Comparison of ENCODE assay signal across 37 cellular contexts in the genomic region with DNA sequence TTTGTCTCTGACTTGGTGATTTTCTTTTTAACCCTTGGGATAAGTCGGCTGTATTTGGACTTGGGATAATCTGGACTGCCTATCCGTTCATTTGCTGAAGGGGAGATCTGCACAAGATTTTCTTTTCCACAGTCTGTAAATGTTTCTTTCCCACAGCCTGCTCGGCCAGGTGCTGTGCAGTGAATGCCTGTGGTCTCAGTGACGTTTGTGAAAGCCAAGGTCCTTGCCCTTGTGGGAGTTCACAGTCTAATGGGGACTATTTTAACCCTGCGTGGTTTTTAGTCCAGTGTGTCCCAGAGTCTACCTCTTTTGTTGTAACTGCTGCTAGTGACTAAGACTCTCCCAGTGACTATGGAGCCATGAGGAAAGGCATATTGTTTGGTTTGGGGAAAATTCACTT. TPM values are rescaled to one million over a fixed set of nuclear protein-coding genes. Genes with fewer than 3 reads are reported as not detected.
"Had no signal": no experiment of that assay in that cellular context is flagged by ENCODE, and none has a peak within 500 bp of the region (broad histone marks: within the 10 kb centered on the region; RNA-seq: fewer than 3 reads in every experiment).

No MANE protein-coding gene starts in this region.

- H3K27ac ChIP-seq: adrenal gland, cardiac muscle cell, KMS-11, RWPE1, VCaP had no signal

- H3K27me3 Mint-ChIP-seq: activated CD4-positive, alpha-beta T cell treated with anti-CD3 and anti-CD28 coated beads for 36 hours; activated CD4-positive, alpha-beta T cell treated with anti-CD3 and anti-CD28 coated beads, Interleukin-2, amount 10 ng/mL, durations not matched to agents 7 days and 5 days; activated T-cell treated with anti-CD3 and anti-CD28 coated beads, Interleukin-2, amount 50 U/mL, for 24 hours; central memory CD8-positive, alpha-beta T cell had no signal

- DNase-seq: activated CD4-positive, alpha-beta T cell treated with anti-CD3 and anti-CD28 coated beads for 36 hours; activated CD4-positive, alpha-beta T cell treated with anti-CD3 and anti-CD28 coated beads, Interleukin-2, amount 10 ng/mL, durations not matched to agents 7 days and 5 days; activated CD4-positive, alpha-beta T cell treated with anti-CD3 and anti-CD28 coated beads, Interleukin-2, amount 50 U/mL, for 48 hours; activated CD8-positive, alpha-beta T cell treated with anti-CD3 and anti-CD28 coated beads, Interleukin-2, amount 10 ng/mL, durations not matched to agents 7 days and 5 days; activated gamma-delta T cell treated with Interleukin-2 at 50 U/mL for 16 hours; activated naive CD4-positive, alpha-beta T cell treated with anti-CD3 and anti-CD28 coated beads for 36 hours; activated T-cell treated with anti-CD3 and anti-CD28 coated beads, Interleukin-2, amount 50 U/mL, for 24 hours; adrenal gland; NCI-H1105; NCI-H1417 treated with DMSO at 0.1 percent for 48 hours; NCI-H187 treated with DMSO at 0.1 percent for 48 hours; NCI-H2081; NCI-H2171 treated with DMSO at 0.1 percent for 48 hours; NCI-H2227 treated with DMSO at 0.1 percent for 48 hours; NCI-H446; NCI-H510A treated with DMSO at 0.1 percent for 48 hours; NCI-H526 treated with DMSO at 0.1 percent for 48 hours; NCI-H774; NK-92 treated with Interleukin-12 subunit alpha and Interleukin-12 subunit beta, amount 100 ng/mL, for 24 hours; PC-3; SIG-M5; T-helper 1 cell; T-helper 2 cell; T-helper 9 cell had no signal

- H3K27ac Mint-ChIP-seq: activated CD4-positive, alpha-beta T cell treated with anti-CD3 and anti-CD28 coated beads for 36 hours; activated CD4-positive, alpha-beta T cell treated with anti-CD3 and anti-CD28 coated beads, Interleukin-2, amount 10 ng/mL, durations not matched to agents 7 days and 5 days; activated CD8-positive, alpha-beta T cell treated with anti-CD3 and anti-CD28 coated beads, Interleukin-2, amount 10 ng/mL, durations not matched to agents 7 days and 5 days; activated naive CD4-positive, alpha-beta T cell treated with anti-CD3 and anti-CD28 coated beads for 36 hours; activated naive CD4-positive, alpha-beta T cell treated with anti-CD3 and anti-CD28 coated beads, Interleukin-2, amount 50 U/mL, for 72 hours; activated T-cell treated with anti-CD3 and anti-CD28 coated beads, Interleukin-2, amount 50 U/mL, for 24 hours; activated T-helper 1 cell treated with anti-CD3 and anti-CD28 coated beads, Interleukin-12 subunit alpha, Interleukin-12 subunit beta, Interleukin-2, Interleukin-4 antibody, amounts not matched to agents 30 ng/mL and 10 ng/mL and 1 ng/mL, durations not matched to agents 14 hours and 24 hours and 36 hours had no signal

- H3K36me3 Mint-ChIP-seq: activated naive CD4-positive, alpha-beta T cell treated with anti-CD3 and anti-CD28 coated beads, Interleukin-2, amount 50 U/mL, for 72 hours had no signal

- H3K27me3 ChIP-seq: adrenal gland, cardiac muscle cell had no signal

- H3K9me3 Mint-ChIP-seq: activated CD4-positive, alpha-beta T cell treated with anti-CD3 and anti-CD28 coated beads, Interleukin-2, amount 10 ng/mL, durations not matched to agents 7 days and 5 days; activated naive CD4-positive, alpha-beta T cell treated with anti-CD3 and anti-CD28 coated beads for 36 hours; activated naive CD4-positive, alpha-beta T cell treated with anti-CD3 and anti-CD28 coated beads, Interleukin-2, amount 50 U/mL, for 72 hours; activated T-cell treated with anti-CD3 and anti-CD28 coated beads, Interleukin-2, amount 50 U/mL, for 24 hours; activated T-helper 1 cell treated with anti-CD3 and anti-CD28 coated beads, Interleukin-12 subunit alpha, Interleukin-12 subunit beta, Interleukin-2, Interleukin-4 antibody, amounts not matched to agents 30 ng/mL and 10 ng/mL and 1 ng/mL, durations not matched to agents 14 hours and 24 hours and 36 hours; central memory CD8-positive, alpha-beta T cell had no signal

- H3K4me1 Mint-ChIP-seq: activated CD4-positive, alpha-beta T cell treated with anti-CD3 and anti-CD28 coated beads for 36 hours; activated CD4-positive, alpha-beta T cell treated with anti-CD3 and anti-CD28 coated beads, Interleukin-2, amount 10 ng/mL, durations not matched to agents 7 days and 5 days; central memory CD8-positive, alpha-beta T cell had no signal

- H3K9ac ChIP-seq: KMS-11 had no signal

- H3K4me2 ChIP-seq: KMS-11 had no signal

- H3K4me3 ChIP-seq: adrenal gland, cardiac muscle cell had no signal

- ATAC-seq: activated CD4-positive, alpha-beta T cell treated with anti-CD3 and anti-CD28 coated beads for 36 hours; activated CD8-positive, alpha-beta T cell treated with anti-CD3 and anti-CD28 coated beads, Interleukin-2, amount 10 ng/mL, durations not matched to agents 7 days and 5 days; activated naive CD4-positive, alpha-beta T cell treated with anti-CD3 and anti-CD28 coated beads, Interleukin-2, amount 50 U/mL, for 72 hours; PC-3; Right ventricle myocardium inferior; SK-N-SH treated with all-trans-retinoic acid at 6 μM for 48 hours had no signal

- H3K4me3 Mint-ChIP-seq: activated CD4-positive, alpha-beta T cell treated with anti-CD3 and anti-CD28 coated beads for 36 hours; activated CD4-positive, alpha-beta T cell treated with anti-CD3 and anti-CD28 coated beads, Interleukin-2, amount 10 ng/mL, durations not matched to agents 7 days and 5 days; activated CD8-positive, alpha-beta T cell treated with anti-CD3 and anti-CD28 coated beads, Interleukin-2, amount 10 ng/mL, durations not matched to agents 7 days and 5 days; activated naive CD4-positive, alpha-beta T cell treated with anti-CD3 and anti-CD28 coated beads for 36 hours; activated T-cell treated with anti-CD3 and anti-CD28 coated beads, Interleukin-2, amount 50 U/mL, for 24 hours; activated T-helper 1 cell treated with anti-CD3 and anti-CD28 coated beads, Interleukin-12 subunit alpha, Interleukin-12 subunit beta, Interleukin-2, Interleukin-4 antibody, amounts not matched to agents 30 ng/mL and 10 ng/mL and 1 ng/mL, durations not matched to agents 14 hours and 24 hours and 36 hours; central memory CD8-positive, alpha-beta T cell had no signal

- H3K4me1 ChIP-seq: adrenal gland had no signal

- H3K9me3 ChIP-seq: adrenal gland had no signal

- H3K36me3 ChIP-seq: adrenal gland, cardiac muscle cell had no signal

RNA-seq across cellular contexts. Expression of a gene that starts 8.9 kb away (rescaled TPM):
- total RNA-seq: activated CD4-positive, alpha-beta T cell treated with anti-CD3 and anti-CD28 coated beads for 36 hours; activated CD4-positive, alpha-beta T cell treated with anti-CD3 and anti-CD28 coated beads, Interleukin-2, amount 10 ng/mL, durations not matched to agents 7 days and 5 days; activated CD8-positive, alpha-beta T cell treated with anti-CD3 and anti-CD28 coated beads, Interleukin-2, amount 10 ng/mL, durations not matched to agents 7 days and 5 days; activated naive CD4-positive, alpha-beta T cell treated with anti-CD3 and anti-CD28 coated beads for 36 hours; activated naive CD4-positive, alpha-beta T cell treated with anti-CD3 and anti-CD28 coated beads, Interleukin-2, amount 50 U/mL, for 72 hours; activated T-helper 1 cell treated with anti-CD3 and anti-CD28 coated beads, Interleukin-12 subunit alpha, Interleukin-12 subunit beta, Interleukin-2, Interleukin-4 antibody, amounts not matched to agents 30 ng/mL and 10 ng/mL and 1 ng/mL, durations not matched to agents 14 hours and 24 hours and 36 hours; cardiac muscle cell; chondrocyte; M059J; PC-3; Right ventricle myocardium inferior; SK-MEL-5 had no signal
- polyA plus RNA-seq: cardiac muscle cell had no signal

RNA-seq across cellular contexts. Expression of a gene that starts 36.1 kb away (rescaled TPM):
- total RNA-seq: activated CD4-positive, alpha-beta T cell treated with anti-CD3 and anti-CD28 coated beads for 36 hours; activated CD4-positive, alpha-beta T cell treated with anti-CD3 and anti-CD28 coated beads, Interleukin-2, amount 10 ng/mL, durations not matched to agents 7 days and 5 days; activated CD8-positive, alpha-beta T cell treated with anti-CD3 and anti-CD28 coated beads, Interleukin-2, amount 10 ng/mL, durations not matched to agents 7 days and 5 days; activated naive CD4-positive, alpha-beta T cell treated with anti-CD3 and anti-CD28 coated beads for 36 hours; activated naive CD4-positive, alpha-beta T cell treated with anti-CD3 and anti-CD28 coated beads, Interleukin-2, amount 50 U/mL, for 72 hours; activated T-helper 1 cell treated with anti-CD3 and anti-CD28 coated beads, Interleukin-12 subunit alpha, Interleukin-12 subunit beta, Interleukin-2, Interleukin-4 antibody, amounts not matched to agents 30 ng/mL and 10 ng/mL and 1 ng/mL, durations not matched to agents 14 hours and 24 hours and 36 hours; cardiac muscle cell; chondrocyte; LHCN-M2; M059J; PC-3; Right ventricle myocardium inferior; SK-MEL-5 had no signal
- polyA plus RNA-seq: cardiac muscle cell had no signal
